17 cellular contexts compared by ENCODE assay signal in genomic region chrX:152895121-152895520, GRCh38. TPM values are rescaled to one million over a fixed set of nuclear protein-coding genes. Genes with fewer than 3 reads are reported as not detected.
DNase-seq lines count a peak whose midpoint lies in the region; ATAC-seq, FAIRE-seq and TF ChIP-seq lines count a peak whose summit lies in the region.
"Had no signal": no experiment of that assay in that cellular context is flagged by ENCODE, and none has a peak within 500 bp of the region (broad histone marks: within the 10 kb centered on the region; RNA-seq: fewer than 3 reads in every experiment).

No MANE protein-coding gene starts in this region.

- H2AFZ ChIP-seq in HCT116 (ENCODE audit: low read depth, low read length, poor library complexity, severe bottlenecking) (no peak overlapping the region), keratinocyte (ENCODE audit: control insufficient read depth, low read length) (no peak overlapping the region)

- H3K79me2 ChIP-seq in HCT116 (ENCODE audit: insufficient read depth, low read length) (no peaks in the 10 kb centered on the region), keratinocyte (ENCODE audit: control insufficient read depth, insufficient read depth, low read length) (no peaks in the 10 kb centered on the region)

- 64 to 92% (median 86%) methylated on average over 1 to 3 of the region's 3 CpGs for WGBS in spleen, 5 donors

- POLR2A ChIA-PET in HCT116 (lab: Charles Lee), result no interaction called here
- POLR2A ChIA-PET in naive thymus-derived CD8-positive, alpha-beta T cell (lab: Charles Lee), result no interaction called here

- intact Hi-C loops in HCT116 (cut with micrococcal nuclease) (no loop called here), spleen (cut with DNase I; ENCODE audit: low total_unique reads) (no loop called here)

- no peak for FAIRE-seq in keratinocyte (lab: Jason Lieb, UNC)
- FAIRE-seq in urothelium cell line (lab: Jason Lieb, UNC), result no peak

- H3K27me3 ChIP-seq in HCT116 (ENCODE audit: insufficient read depth, low read length) (no peaks in the 10 kb centered on the region), keratinocyte (ENCODE audit: control insufficient read depth, extremely low read depth, insufficient read depth, low read length) (no peaks in the 10 kb centered on the region), spleen (replicated peaks in 1 of 7) (peaks cover 0 to 61% (median 15%) of the 10 kb centered on the region in 7 donors)

- H3K4me3 ChIP-seq in HCT116 (replicated peaks in 1 of 2; ENCODE audit: low read depth in 1 of 2, low read length in 2 of 2), result no peak overlapping the region
- H3K4me3 ChIP-seq in keratinocyte (ENCODE audit: control insufficient read depth in 2 of 3, extremely low read depth in 1 of 3, insufficient read depth in 2 of 3, low read depth in 1 of 3, low read length in 3 of 3), result no peak overlapping the region
- no peak overlapping the region for H3K4me3 ChIP-seq in spleen

- H4K20me1 ChIP-seq in HCT116 (ENCODE audit: insufficient read depth), result no peaks in the 10 kb centered on the region
- H4K20me1 ChIP-seq in keratinocyte (ENCODE audit: control insufficient read depth, extremely low read depth, insufficient read depth, low read length), result no peaks in the 10 kb centered on the region

- DNase-seq in HCT116 (ENCODE audit: low read depth, low spot score) (no peak), chondrocyte (ENCODE audit: low spot score) (peak; percentile 86), keratinocyte (ENCODE audit: low read depth, low spot score) (no peak), spleen (peak; percentile 54), urothelium cell line (ENCODE audit: low spot score) (no peak), germinal center (ENCODE audit: low spot score) (no peak), NCI-H2029 treated with DMSO at 0.1 percent for 48 hours (lab: John Stamatoyannopoulos, UW) (no peak)
- no peak for DNase-seq in naive thymus-derived CD8-positive, alpha-beta T cell
- DNase-seq: CD8-positive, alpha-beta memory T cell; GF-D8; Kasumi-1; NCI-H2081 treated with DMSO at 0.1 percent for 48 hours; NCI-H345; NCI-H69; NK-92 treated with Interleukin-12 subunit alpha and Interleukin-12 subunit beta, amount 100 ng/mL, for 24 hours; OCI-M1 had no signal

- H3K4me3 Mint-ChIP-seq in chondrocyte (ENCODE audit: unreplicated experiment), result no peak overlapping the region
- H3K4me3 Mint-ChIP-seq in naive thymus-derived CD8-positive, alpha-beta T cell, result no peak overlapping the region
- H3K4me3 Mint-ChIP-seq: B cell had no signal

- no peak overlapping the region for H3K27ac Mint-ChIP-seq in chondrocyte (ENCODE audit: unreplicated experiment)
- H3K27ac Mint-ChIP-seq in naive thymus-derived CD8-positive, alpha-beta T cell, result peak overlapping the region in 1 of 10 donors; percentile 48
- H3K27ac Mint-ChIP-seq: B cell; CD8-positive, alpha-beta memory T cell had no signal

- H3K36me3 Mint-ChIP-seq in chondrocyte (ENCODE audit: low read depth), result peaks cover 9% of the 10 kb centered on the region
- H3K36me3 Mint-ChIP-seq in naive thymus-derived CD8-positive, alpha-beta T cell, result peaks cover 0 to 3% (median 0%) of the 10 kb centered on the region in 3 donors
- H3K36me3 Mint-ChIP-seq: CD8-positive, alpha-beta memory T cell had no signal

- H3K4me1 Mint-ChIP-seq in chondrocyte (ENCODE audit: low read depth), result peaks cover 4% of the 10 kb centered on the region
- peaks cover 0 to 5% (median 0%) of the 10 kb centered on the region in 4 donors for H3K4me1 Mint-ChIP-seq in naive thymus-derived CD8-positive, alpha-beta T cell
- H3K4me1 Mint-ChIP-seq: CD8-positive, alpha-beta memory T cell had no signal

- H3K4me2 ChIP-seq in HCT116 (ENCODE audit: low read length), result peak overlapping the region; percentile 64
- peak overlapping the region; percentile 2 for H3K4me2 ChIP-seq in keratinocyte (ENCODE audit: control insufficient read depth, extremely low read depth, insufficient read depth, low read depth, low read length)

- peaks cover 10% of the 10 kb centered on the region for H3K27me3 Mint-ChIP-seq in chondrocyte (ENCODE audit: low read depth)
- H3K27me3 Mint-ChIP-seq in naive thymus-derived CD8-positive, alpha-beta T cell, result peaks cover 16 to 47% (median 28%) of the 10 kb centered on the region in 5 donors

- no peaks in the 10 kb centered on the region for H3K36me3 ChIP-seq in HCT116 (ENCODE audit: control insufficient read depth in 1 of 2, insufficient read depth in 2 of 2, low read length in 2 of 2)
- no peaks in the 10 kb centered on the region for H3K36me3 ChIP-seq in keratinocyte (ENCODE audit: control insufficient read depth in 2 of 2, extremely low read depth in 1 of 2, insufficient read depth in 2 of 2, low read length in 2 of 2)
- H3K36me3 ChIP-seq in spleen, result no peaks in the 10 kb centered on the region

- no peaks in the 10 kb centered on the region for H3K9me1 ChIP-seq in keratinocyte (ENCODE audit: control insufficient read depth, extremely low read depth, insufficient read depth, low read length)

- ATAC-seq in HCT116, result no peak; the same call in 1 of the 2 replicates
- ATAC-seq in naive thymus-derived CD8-positive, alpha-beta T cell, result no peak

- TF ChIP-seq POLR2A in HCT116 (IDR thresholded peaks at IDR 0.05; ENCODE audit: borderline replicate concordance, extremely low read depth, insufficient read depth, insufficient read length) (no peak), spleen (IDR thresholded peaks at IDR 0.05) (no peak)

- H3K4me1 ChIP-seq in HCT116 (ENCODE audit: control insufficient read depth in 1 of 2, insufficient read depth in 2 of 2, low read length in 2 of 2) (peaks cover 17 to 51% of the 10 kb centered on the region in 2 experiments), keratinocyte (ENCODE audit: control insufficient read depth, extremely low read depth, insufficient read depth, low read length) (peaks cover 45% of the 10 kb centered on the region), spleen (peaks cover 0 to 4% (median 0%) of the 10 kb centered on the region in 6 donors)

- no peak for TF ChIP-seq RAD21 in HCT116 (IDR thresholded peaks at IDR 0.05; ENCODE audit: low read depth)

- RAD21 ChIA-PET in HCT116 (lab: Charles Lee; ENCODE audit: low non-redundant PET in 1 of 2, low total read pairs in 2 of 2, uncharacterized antibody in 2 of 2, unreplicated experiment in 2 of 2), result no interaction called here

- H3K27ac ChIP-seq in HCT116 (ENCODE audit: low read depth, low read length) (no peak overlapping the region), keratinocyte (ENCODE audit: control insufficient read depth, insufficient read depth, low read length) (no peak overlapping the region), spleen (no peak overlapping the region)

- no peaks in the 10 kb centered on the region for H3K9me2 ChIP-seq in HCT116 (ENCODE audit: insufficient read depth)

- H3K9me3 ChIP-seq in HCT116 (ENCODE audit: control insufficient read depth in 1 of 2, insufficient read depth in 1 of 2, low read depth in 1 of 2, low read length in 2 of 2), result no peaks in the 10 kb centered on the region
- H3K9me3 ChIP-seq in keratinocyte (ENCODE audit: control insufficient read depth, low read depth, low read length), result no peaks in the 10 kb centered on the region
- no peaks in the 10 kb centered on the region for H3K9me3 ChIP-seq in spleen

- dilution Hi-C loops in keratinocyte (cut with MboI; ENCODE audit: extremely low pct_ligation_motif_present, low sequenced_read_pairs), result no loop called here

- TF ChIP-seq CTCF in HCT116 (IDR thresholded peaks at IDR 0.05 in 2 of 3, conservative IDR thresholded peaks at IDR 0.05 in 1 of 3; ENCODE audit: borderline replicate concordance in 1 of 3, insufficient read depth in 1 of 3, low read depth in 2 of 3, low read length in 2 of 3) (no peak), chondrocyte (IDR thresholded peaks at IDR 0.05) (no peak), keratinocyte (optimal IDR thresholded peaks at IDR 0.05 in 1 of 3, IDR thresholded peaks at IDR 0.05 in 1 of 3, conservative IDR thresholded peaks at IDR 0.05 in 1 of 3; ENCODE audit: extremely low read depth in 1 of 3, insufficient read depth in 2 of 3, low read length in 3 of 3) (no peak), spleen (IDR thresholded peaks at IDR 0.05 in 8 of 11, conservative IDR thresholded peaks at IDR 0.05 in 3 of 11) (no peak)

- CTCF ChIA-PET in HCT116 (lab: Charles Lee), result interaction anchor here (0.8 kb wide), 1 partner anchor 22 kb away, joined by 3 read pairs; no protein-coding TSS in a partner anchor

- H3K9ac ChIP-seq in HCT116 (ENCODE audit: low read length) (no peak overlapping the region), keratinocyte (ENCODE audit: control insufficient read depth, extremely low read depth, insufficient read depth, low read length) (no peak overlapping the region)

- no TSS peak for BruUV-seq in HCT116 (replicated peaks; lab: Mats Ljungman, UMichigan)

- peaks cover 13% of the 10 kb centered on the region for H3K9me3 Mint-ChIP-seq in chondrocyte (ENCODE audit: low read depth)
- no peaks in the 10 kb centered on the region for H3K9me3 Mint-ChIP-seq in naive thymus-derived CD8-positive, alpha-beta T cell
- H3K9me3 Mint-ChIP-seq: CD8-positive, alpha-beta memory T cell had no signal

TF ChIP-seq in HCT116, 20 proteins besides CTCF, POLR2A, EP300 and RAD21 (continues in another document):
- no peak for TF ChIP-seq EGR1 (IDR thresholded peaks at IDR 0.05; ENCODE audit: low read depth)
- no peak for TF ChIP-seq ATF3 (IDR thresholded peaks at IDR 0.05)
- no peak for TF ChIP-seq ELF1 (IDR thresholded peaks at IDR 0.05; ENCODE audit: borderline replicate concordance, low read depth)
- no peak for TF ChIP-seq ZFX (IDR thresholded peaks at IDR 0.05)
- no peak for TF ChIP-seq CBX3 (IDR thresholded peaks at IDR 0.05; ENCODE audit: low read depth)
- no peak for TF ChIP-seq TCF7L2 (IDR thresholded peaks at IDR 0.05; ENCODE audit: borderline replicate concordance, extremely low read depth, insufficient read depth, insufficient read length)

RNA-seq across cellular contexts. Expression of gene ZNF185, which starts 2.7 kb away (rescaled TPM):
- 15.8 TPM for total RNA-seq in HCT116 (2021; ENCODE audit: unreplicated experiment)
- 16.4 and 21.1 TPM in 2 replicates for polyA plus RNA-seq in HCT116 (2012)
- total RNA-seq in chondrocyte, result 6.0 to 14.0 TPM (median 13.7 TPM) in 3 replicates
- polyA plus RNA-seq in keratinocyte, result 48.6 to 73.2 TPM (median 55.6 TPM) in 3 replicates
- 30.6 TPM for polyA plus RNA-seq in keratinocyte (2011; ENCODE audit: low read depth)
- polyA plus RNA-seq in keratinocyte (2011; cell fraction: cytosol; rRNA removed), result 36.5 and 56.8 TPM in 2 replicates
- 65.5 and 89.6 TPM in 2 replicates for polyA plus RNA-seq in keratinocyte (2011; cell fraction: nucleus; rRNA removed)
- 32.2 and 96.3 TPM in 2 replicates for polyA plus RNA-seq in keratinocyte (2012; ENCODE audit: low replicate concordance)
- 49.2 to 74.7 TPM (median 58.6 TPM) in 3 replicates for polyA minus RNA-seq in keratinocyte
- polyA minus RNA-seq in keratinocyte (2011; cell fraction: cytosol; rRNA and poly(A)+ RNA removed), result 37.0 TPM
- 36.8 and 45.4 TPM in 2 replicates for polyA minus RNA-seq in keratinocyte (2011; cell fraction: nucleus; rRNA and poly(A)+ RNA removed)
- 10 to 100 TPM in 3 of 7 donors, 1 to 10 TPM in 4; 6.6 to 13.8 (median 8.3) TPM for total RNA-seq in spleen
- polyA plus RNA-seq in spleen, result 1 to 10 TPM; 2.0 to 2.7 (median 2.4) TPM
- total RNA-seq in naive thymus-derived CD8-positive, alpha-beta T cell, result 1 to 10 TPM; 2.6 to 2.7 TPM
- 1 to 10 TPM; 1.8 to 2.8 (median 2.6) TPM for polyA plus RNA-seq in naive thymus-derived CD8-positive, alpha-beta T cell

Comparison
In these comparisons a context has a peak if more than half of its experiments do, and no peak if none do; other contexts are left out.
1. DNase-seq: peak in chondrocyte (single experiment) and spleen (single experiment); none in HCT116 (single experiment), keratinocyte (single experiment), urothelium cell line (single experiment), germinal center (single experiment), NCI-H2029 treated with DMSO at 0.1 percent for 48 hours (single experiment) and naive thymus-derived CD8-positive, alpha-beta T cell (0 of 10).